ENCODE assay signal across 8 cellular contexts in genomic region chr6:27518881-27519795, GRCh38. TPM values are rescaled to one million over a fixed set of nuclear protein-coding genes. Genes with fewer than 3 reads are reported as not detected.
A peak's percentile ranks its signal among the peaks of the same experiment; 100 is the strongest.
DNase-seq lines count a peak whose midpoint lies in the region; ATAC-seq, FAIRE-seq and TF ChIP-seq lines count a peak whose summit lies in the region.

No MANE protein-coding gene starts in this region.

- H3K4me1 ChIP-seq in KMS-11 (ENCODE audit: low read depth, poor library complexity, severe bottlenecking) (peaks cover 8% of the 10 kb centered on the region), neuron (ENCODE audit: insufficient read depth, low read length) (peaks cover 8% of the 10 kb centered on the region), testis (no peaks in the 10 kb centered on the region)

- TF ChIP-seq CTCF in D721Med (IDR thresholded peaks at IDR 0.05; ENCODE audit: insufficient read depth, missing control alignments) (peak; percentile 70), KMS-11 (conservative IDR thresholded peaks at IDR 0.05; ENCODE audit: low read depth, low read length) (peak; percentile 80), testis (IDR thresholded peaks at IDR 0.05) (peak; percentile 62 to 70 (median 63))

- intact Hi-C loops in testis (cut with DNase I; ENCODE audit: low total_unique reads): no loop called here

- DNase-seq in D721Med (ENCODE audit: insufficient read length, low spot score) (no peak), RPMI8226 (peak; percentile 88), foreskin melanocyte (peak; percentile 90), testis (peak; percentile 73)
- DNase-seq in activated naive CD4-positive, alpha-beta T cell treated with Interleukin-2 at 50 U/mL for 16 hours: peak; percentile 61

- H3K27me3 ChIP-seq in KMS-11 (ENCODE audit: insufficient read depth, low read depth): no peaks in the 10 kb centered on the region
- H3K27me3 ChIP-seq in neuron (ENCODE audit: insufficient read depth, low read length): peaks cover 4% of the 10 kb centered on the region
- H3K27me3 ChIP-seq in testis: no peaks in the 10 kb centered on the region

- 1% methylated on average over 42 of the region's 42 CpGs for WGBS in testis, 2 donors

- H3K27ac ChIP-seq in KMS-11: peak overlapping the region; percentile 87
- H3K27ac ChIP-seq in testis: peak overlapping the region; percentile 69 to 97

- H3K79me2 ChIP-seq in KMS-11 (ENCODE audit: insufficient read depth, low read depth): no peaks in the 10 kb centered on the region

- H3K36me3 ChIP-seq in KMS-11 (ENCODE audit: insufficient read depth): no peaks in the 10 kb centered on the region
- H3K36me3 ChIP-seq in neuron (ENCODE audit: insufficient read depth, low read length): no peaks in the 10 kb centered on the region
- no peaks in the 10 kb centered on the region for H3K36me3 ChIP-seq in testis (ENCODE audit: low read depth, missing control alignments)

- peak; percentile 41 for FAIRE-seq in D721Med (lab: Jason Lieb, UNC)

- ATAC-seq in GM21515 (IDR thresholded peaks at IDR 0.05; ENCODE audit: unreplicated experiment): peak; percentile 59

- H2AFZ ChIP-seq in KMS-11 (ENCODE audit: low read depth): peak overlapping the region; percentile 98
- H2AFZ ChIP-seq in neuron (ENCODE audit: low read depth, low read length): peak overlapping the region; percentile 98

- no peaks in the 10 kb centered on the region for H4K20me1 ChIP-seq in KMS-11 (ENCODE audit: insufficient read depth)

- no peak for TF ChIP-seq POLR2A in testis (IDR thresholded peaks at IDR 0.05)

- peak overlapping the region; percentile 61 for H3K4me2 ChIP-seq in KMS-11

- H3K9ac ChIP-seq in KMS-11: peak overlapping the region; percentile 83

- H3K4me3 ChIP-seq in KMS-11 (IDR thresholded peaks at IDR 0.05; ENCODE audit: insufficient read depth, low read depth, low read length) (no peak overlapping the region), neuron (ENCODE audit: low read length) (peak overlapping the region; percentile 91), testis (peak overlapping the region; percentile 74 to 90)

- no peaks in the 10 kb centered on the region for H3K9me3 ChIP-seq in neuron (ENCODE audit: low read length)
- H3K9me3 ChIP-seq in testis: no peaks in the 10 kb centered on the region

RNA-seq across cellular contexts. Expression of gene ZNF184, which starts 46.2 kb away (rescaled TPM):
- total RNA-seq in testis: 10 to 100 TPM; 11.9 to 17.5 TPM
- polyA plus RNA-seq in testis (ENCODE audit: insufficient read depth, low read depth, low replicate concordance): 11.4 TPM
